ENCODE assay signal across 36 cellular contexts in genomic region chr17:9765302-9765701, GRCh38. TPM values are rescaled to one million over a fixed set of nuclear protein-coding genes. Genes with fewer than 3 reads are reported as not detected.
"Had no signal": no experiment of that assay in that cellular context is flagged by ENCODE, and none has a peak within 500 bp of the region (broad histone marks: within the 10 kb centered on the region; RNA-seq: fewer than 3 reads in every experiment).

No MANE protein-coding gene starts in this region.

- H3K9me3 ChIP-seq: adrenal gland, body of pancreas, breast epithelium had no signal

- H3K27me3 ChIP-seq: body of pancreas, brain microvascular endothelial cell, breast epithelium had no signal

- H3K27ac ChIP-seq: adrenal gland, body of pancreas, brain microvascular endothelial cell, breast epithelium, VCaP had no signal

- ATAC-seq: activated CD8-positive, alpha-beta T cell treated with anti-CD3 and anti-CD28 coated beads for 36 hours; activated naive CD4-positive, alpha-beta T cell treated with anti-CD3 and anti-CD28 coated beads, Interleukin-2, amount 50 U/mL, for 72 hours; activated T-cell treated with anti-CD3 and anti-CD28 coated beads, Interleukin-2, amount 50 U/mL, for 4 hours; activated T-cell treated with anti-CD3 and anti-CD28 coated beads, Interleukin-2, amount 50 U/mL, for 72 hours; activated T-helper 17 cell treated with anti-CD3 and anti-CD28 coated beads, Interleukin-2, amount 50 U/mL, for 72 hours; body of pancreas had no signal

- H3K36me3 ChIP-seq: adrenal gland, brain microvascular endothelial cell, breast epithelium had no signal

- H3K4me1 ChIP-seq: adrenal gland, body of pancreas, breast epithelium had no signal

- H3K4me3 ChIP-seq: adrenal gland, body of pancreas, breast epithelium had no signal

- DNase-seq: activated B cell treated with CpG ODN at 0.5 μM for 24 hours; activated CD4-positive, alpha-beta memory T cell treated with anti-CD3 and anti-CD28 coated beads for 36 hours; activated CD4-positive, alpha-beta T cell treated with anti-CD3 and anti-CD28 coated beads for 4 hours; activated CD4-positive, alpha-beta T cell treated with anti-CD3 and anti-CD28 coated beads, Interleukin-2, amount 10 ng/mL, durations not matched to agents 24 days and 14 days; activated CD4-positive, alpha-beta T cell treated with anti-CD3 and anti-CD28 coated beads, Interleukin-2, amount 50 U/mL, for 1 hour; activated CD4-positive, alpha-beta T cell treated with anti-CD3 and anti-CD28 coated beads, Interleukin-2, amount 50 U/mL, for 4 hours; activated CD4-positive, CD25-positive, alpha-beta regulatory T cell treated with anti-CD3 and anti-CD28 coated beads, Interleukin-2, amount 50 U/mL, for 72 hours; activated CD8-positive, alpha-beta memory T cell treated with anti-CD3 and anti-CD28 coated beads, Interleukin-2, amount 50 U/mL, for 4 hours; activated CD8-positive, alpha-beta T cell treated with anti-CD3 and anti-CD28 coated beads for 36 hours; activated effector memory CD4-positive, alpha-beta T cell treated with anti-CD3 and anti-CD28 coated beads, Interleukin-2, amount 50 U/mL, for 16 hours; activated gamma-delta T cell treated with Interleukin-2 at 50 U/mL for 16 hours; activated naive CD4-positive, alpha-beta T cell; activated naive CD4-positive, alpha-beta T cell treated with anti-CD3 and anti-CD28 coated beads for 36 hours; activated naive CD4-positive, alpha-beta T cell treated with anti-CD3 and anti-CD28 coated beads, Interleukin-2, amount 50 U/mL, for 16 hours; activated naive CD8-positive, alpha-beta T cell treated with anti-CD3 and anti-CD28 coated beads for 36 hours; activated T-cell treated with anti-CD3 and anti-CD28 coated beads for 4 hours; activated T-cell treated with anti-CD3 and anti-CD28 coated beads, Interleukin-2, amount 50 U/mL, for 1 hour; activated T-cell treated with anti-CD3 and anti-CD28 coated beads, Interleukin-2, amount 50 U/mL, for 4 hours; activated T-cell treated with anti-CD3 and anti-CD28 coated beads, Interleukin-2, amount 50 U/mL, for 72 hours; adrenal gland; amniotic stem cell; body of pancreas; brain microvascular endothelial cell; caudate nucleus; SW 1271; T-helper 1 cell; T-helper 2 cell; T-helper 9 cell had no signal

RNA-seq across cellular contexts. Expression of gene DHRS7C, which starts 26.1 kb away (rescaled TPM):
- total RNA-seq: activated B cell treated with CpG ODN at 0.5 μM for 24 hours; activated CD4-positive, alpha-beta memory T cell treated with anti-CD3 and anti-CD28 coated beads for 36 hours; activated CD4-positive, alpha-beta T cell treated with anti-CD3 and anti-CD28 coated beads, Interleukin-2, amount 10 ng/mL, durations not matched to agents 24 days and 14 days; activated CD8-positive, alpha-beta memory T cell treated with anti-CD3 and anti-CD28 coated beads for 36 hours; activated CD8-positive, alpha-beta T cell treated with anti-CD3 and anti-CD28 coated beads for 36 hours; activated naive CD4-positive, alpha-beta T cell treated with anti-CD3 and anti-CD28 coated beads for 36 hours; activated naive CD4-positive, alpha-beta T cell treated with anti-CD3 and anti-CD28 coated beads, Interleukin-2, amount 50 U/mL, for 72 hours; activated naive CD8-positive, alpha-beta T cell treated with anti-CD3 and anti-CD28 coated beads for 36 hours; activated T-cell treated with anti-CD3 and anti-CD28 coated beads, Interleukin-2, amount 50 U/mL, for 4 hours; activated T-cell treated with anti-CD3 and anti-CD28 coated beads, Interleukin-2, amount 50 U/mL, for 72 hours; activated T-helper 1 cell treated with anti-CD3 and anti-CD28 coated beads, Interleukin-12 subunit alpha, Interleukin-12 subunit beta, Interleukin-2, Interleukin-4 antibody, amounts not matched to agents 30 ng/mL and 10 ng/mL and 1 ng/mL, durations not matched to agents 14 hours and 24 hours and 36 hours; activated T-helper 17 cell treated with anti-CD3 and anti-CD28 coated beads, Interleukin-2, amount 50 U/mL, for 72 hours; adrenal gland; aorta; astrocyte; body of pancreas; breast epithelium had no signal
- polyA plus RNA-seq: adrenal gland, aorta had no signal

RNA-seq across cellular contexts. Expression of gene GSG1L2, which starts 56.6 kb away (rescaled TPM):
- total RNA-seq: activated B cell treated with CpG ODN at 0.5 μM for 24 hours; activated CD4-positive, alpha-beta memory T cell treated with anti-CD3 and anti-CD28 coated beads for 36 hours; activated CD4-positive, alpha-beta T cell treated with anti-CD3 and anti-CD28 coated beads, Interleukin-2, amount 10 ng/mL, durations not matched to agents 24 days and 14 days; activated CD8-positive, alpha-beta memory T cell treated with anti-CD3 and anti-CD28 coated beads for 36 hours; activated CD8-positive, alpha-beta T cell treated with anti-CD3 and anti-CD28 coated beads for 36 hours; activated naive CD4-positive, alpha-beta T cell treated with anti-CD3 and anti-CD28 coated beads for 36 hours; activated naive CD4-positive, alpha-beta T cell treated with anti-CD3 and anti-CD28 coated beads, Interleukin-2, amount 50 U/mL, for 72 hours; activated naive CD8-positive, alpha-beta T cell treated with anti-CD3 and anti-CD28 coated beads for 36 hours; activated T-cell treated with anti-CD3 and anti-CD28 coated beads, Interleukin-2, amount 50 U/mL, for 4 hours; activated T-cell treated with anti-CD3 and anti-CD28 coated beads, Interleukin-2, amount 50 U/mL, for 72 hours; activated T-helper 1 cell treated with anti-CD3 and anti-CD28 coated beads, Interleukin-12 subunit alpha, Interleukin-12 subunit beta, Interleukin-2, Interleukin-4 antibody, amounts not matched to agents 30 ng/mL and 10 ng/mL and 1 ng/mL, durations not matched to agents 14 hours and 24 hours and 36 hours; activated T-helper 17 cell treated with anti-CD3 and anti-CD28 coated beads, Interleukin-2, amount 50 U/mL, for 72 hours; adrenal gland; aorta; astrocyte; body of pancreas; breast epithelium had no signal
- polyA plus RNA-seq: adrenal gland, aorta had no signal
